ENCODE assay signal across 8 cellular contexts in the genomic region with DNA sequence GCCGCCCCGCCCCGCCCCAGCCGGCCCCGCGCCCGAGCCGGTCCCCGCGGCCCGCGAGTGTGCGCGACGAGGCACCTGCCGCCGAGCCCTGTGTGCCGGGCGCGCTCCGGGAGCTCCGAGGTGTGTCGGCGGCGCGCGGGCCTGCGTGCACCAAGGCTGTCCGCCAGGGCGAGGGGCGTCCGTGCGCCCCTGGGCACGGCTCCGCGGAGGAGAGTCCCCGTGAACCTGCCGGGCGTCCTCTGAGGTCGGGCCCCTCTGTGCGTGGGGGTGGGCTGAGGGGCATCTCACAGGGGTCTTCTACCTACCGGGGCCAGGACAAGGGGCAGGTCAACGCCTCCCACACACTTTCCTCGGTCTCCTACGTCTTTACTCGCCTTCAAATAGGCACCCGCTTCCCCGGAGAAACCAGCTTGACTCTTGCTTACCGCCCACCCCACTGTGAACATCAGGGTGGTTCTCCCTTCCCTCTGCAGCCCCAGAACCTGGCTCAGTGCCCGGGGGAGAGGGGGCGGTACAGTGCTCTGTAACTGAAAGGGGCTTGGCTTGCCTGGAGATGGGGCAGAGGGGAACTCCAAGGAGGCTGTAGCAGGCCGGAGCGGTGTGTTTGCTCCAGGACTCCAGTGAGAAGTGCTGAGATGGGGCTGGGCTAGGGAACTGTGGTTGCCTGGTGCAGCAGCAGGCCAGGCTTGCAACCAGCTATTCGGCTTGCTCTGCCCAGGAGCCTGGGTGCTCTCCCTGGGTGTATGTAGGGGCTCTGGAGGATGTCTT. TPM values are rescaled to one million over a fixed set of nuclear protein-coding genes. Genes with fewer than 3 reads are reported as not detected.
DNase-seq lines count a peak whose midpoint lies in the region; ATAC-seq lines count a peak whose summit lies in the region.

Gene SAMD10 (minus strand): TSS at position 94 of the 768 bp plus-strand sequence. CDS start 175 bp downstream, outside the sequence.

- DNase-seq in ELR (ENCODE audit: low read depth) (peak; percentile 50), NCI-H345 treated with DMSO at 0.1 percent for 48 hours (lab: John Stamatoyannopoulos, UW; ENCODE audit: unreplicated experiment) (peak; percentile 79), NCI-H1048 (lab: John Stamatoyannopoulos, UW) (no peak)
- peak; percentile 66 to 71 for DNase-seq in activated CD4-positive, alpha-beta T cell treated with anti-CD3 and anti-CD28 coated beads, Interleukin-2, amount 50 U/mL, for 4 hours
- DNase-seq in stimulated activated naive CD4-positive, alpha-beta T cell (lab: John Stamatoyannopoulos, UW), result peak; percentile 24 to 79 (median 66)

- no peak within 1 kb of the TSS for H3K27ac ChIP-seq in ectodermal cell (ENCODE audit: insufficient read depth, low read depth, low read length, poor library complexity, severe bottlenecking)

- H3K27me3 ChIP-seq in ectodermal cell (ENCODE audit: control insufficient read depth, insufficient read depth, low read length, poor library complexity, severe bottlenecking), result peaks cover 19% of the 10 kb centered on the region
- H3K27me3 ChIP-seq in mucosa of stomach (ENCODE audit: control insufficient read depth, insufficient read depth, low read length), result no peaks in the 10 kb centered on the region

- H3K9me3 ChIP-seq in ectodermal cell (ENCODE audit: control insufficient read depth, low read length), result no peaks in the 10 kb centered on the region
- H3K9me3 ChIP-seq in mucosa of stomach (ENCODE audit: control insufficient read depth, low read length), result no peaks in the 10 kb centered on the region

- H3K4me1 ChIP-seq in ectodermal cell (ENCODE audit: control insufficient read depth, insufficient read depth, low read length) (peaks cover 9% of the 10 kb centered on the region), mucosa of stomach (ENCODE audit: control insufficient read depth, insufficient read depth, low read length) (peaks cover 34% of the 10 kb centered on the region)

- WGBS in ectodermal cell, 2 experiments, result 5% methylated on average over 54 of the region's 54 CpGs

- peak within 1 kb of the TSS; percentile 75 for H3K4me3 ChIP-seq in ectodermal cell (ENCODE audit: insufficient read depth, low read depth, low read length)
- H3K4me3 ChIP-seq in mucosa of stomach (ENCODE audit: low read length), result peak within 1 kb of the TSS; percentile 82

- peaks cover 2% of the 10 kb centered on the region for H3K36me3 ChIP-seq in ectodermal cell (ENCODE audit: control insufficient read depth, insufficient read depth, low read length)
- H3K36me3 ChIP-seq in mucosa of stomach (ENCODE audit: control insufficient read depth, insufficient read depth, low read length), result no peaks in the 10 kb centered on the region

- H3K9ac ChIP-seq in mucosa of stomach (ENCODE audit: low read length), result peak within 1 kb of the TSS; percentile 76

- ATAC-seq in HG02642 (IDR thresholded peaks at IDR 0.05; ENCODE audit: poor library complexity, unreplicated experiment), result peak; percentile 34

RNA-seq across cellular contexts. Expression of gene SAMD10, which starts in this region (rescaled TPM):
- polyA plus RNA-seq in ectodermal cell (2013, experiment 1 of 4), result 5.2 TPM
- polyA plus RNA-seq in ectodermal cell (2013, experiment 2 of 4), result 5.1 TPM
- 5.8 TPM for polyA plus RNA-seq in ectodermal cell (2013, experiment 3 of 4)
- polyA plus RNA-seq in ectodermal cell (2013, experiment 4 of 4), result 7.2 TPM
